ENCODE assay signal across 1 cellular context in the genomic region with DNA sequence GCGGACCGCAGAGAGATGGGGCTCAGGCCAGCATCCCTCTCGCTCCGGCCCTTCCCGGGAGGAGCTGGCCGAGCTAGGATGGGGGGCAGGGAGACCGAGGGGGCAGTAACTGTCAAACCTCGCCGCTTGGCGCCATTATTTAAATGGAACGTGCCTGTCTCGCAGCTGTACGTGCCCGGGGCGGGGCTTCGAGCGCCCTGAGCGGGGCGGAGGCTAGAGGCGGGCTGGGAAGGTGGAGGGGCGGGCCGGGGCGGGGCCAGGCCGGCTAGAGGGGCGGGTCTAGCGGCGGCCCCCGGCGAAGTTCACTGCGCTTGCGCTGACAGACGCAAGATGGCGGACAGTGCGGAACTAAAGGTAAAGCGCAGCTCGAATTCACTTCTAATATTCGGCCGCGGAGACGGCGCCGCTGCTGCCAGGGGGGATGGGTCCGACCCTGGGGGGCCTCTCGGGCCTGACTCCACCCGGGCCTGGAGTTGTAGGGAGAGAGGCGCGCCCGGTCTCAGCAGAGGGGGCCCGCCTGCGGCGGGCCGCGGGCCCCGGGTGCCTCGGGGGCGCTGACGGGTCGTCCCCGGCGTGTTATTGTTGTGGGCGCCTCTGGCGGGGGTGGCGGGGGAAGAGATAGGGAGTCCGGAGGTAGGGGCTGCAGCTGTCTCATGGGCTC.
A peak's percentile ranks its signal among the peaks of the same experiment; 100 is the strongest.
TF ChIP-seq lines count a peak whose summit lies in the region.

A gene (plus strand): TSS at position 319 of the 661 bp plus-strand sequence. CDS start 12 bp downstream, at position 331.

TF ChIP-seq in HepG2, 621 proteins besides CTCF, POLR2A, EP300 and RAD21 (continued from another document and continues in another):
- TF ChIP-seq, protein P1, sequence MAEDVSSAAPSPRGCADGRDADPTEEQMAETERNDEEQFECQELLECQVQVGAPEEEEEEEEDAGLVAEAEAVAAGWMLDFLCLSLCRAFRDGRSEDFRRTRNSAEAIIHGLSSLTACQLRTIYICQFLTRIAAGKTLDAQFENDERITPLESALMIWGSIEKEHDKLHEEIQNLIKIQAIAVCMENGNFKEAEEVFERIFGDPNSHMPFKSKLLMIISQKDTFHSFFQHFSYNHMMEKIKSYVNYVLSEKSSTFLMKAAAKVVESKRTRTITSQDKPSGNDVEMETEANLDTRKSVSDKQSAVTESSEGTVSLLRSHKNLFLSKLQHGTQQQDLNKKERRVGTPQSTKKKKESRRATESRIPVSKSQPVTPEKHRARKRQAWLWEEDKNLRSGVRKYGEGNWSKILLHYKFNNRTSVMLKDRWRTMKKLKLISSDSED (CRISPR knock-in tag; IDR thresholded peaks at IDR 0.05), result no peak
- TF ChIP-seq, protein P2, sequence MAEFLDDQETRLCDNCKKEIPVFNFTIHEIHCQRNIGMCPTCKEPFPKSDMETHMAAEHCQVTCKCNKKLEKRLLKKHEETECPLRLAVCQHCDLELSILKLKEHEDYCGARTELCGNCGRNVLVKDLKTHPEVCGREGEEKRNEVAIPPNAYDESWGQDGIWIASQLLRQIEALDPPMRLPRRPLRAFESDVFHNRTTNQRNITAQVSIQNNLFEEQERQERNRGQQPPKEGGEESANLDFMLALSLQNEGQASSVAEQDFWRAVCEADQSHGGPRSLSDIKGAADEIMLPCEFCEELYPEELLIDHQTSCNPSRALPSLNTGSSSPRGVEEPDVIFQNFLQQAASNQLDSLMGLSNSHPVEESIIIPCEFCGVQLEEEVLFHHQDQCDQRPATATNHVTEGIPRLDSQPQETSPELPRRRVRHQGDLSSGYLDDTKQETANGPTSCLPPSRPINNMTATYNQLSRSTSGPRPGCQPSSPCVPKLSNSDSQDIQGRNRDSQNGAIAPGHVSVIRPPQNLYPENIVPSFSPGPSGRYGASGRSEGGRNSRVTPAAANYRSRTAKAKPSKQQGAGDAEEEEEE (CRISPR knock-in tag; IDR thresholded peaks at IDR 0.05; ENCODE audit: borderline replicate concordance), result no peak; the same call in 1 of the 2 replicates
- TF ChIP-seq KLF9 (CRISPR knock-in tag; IDR thresholded peaks at IDR 0.05; ENCODE audit: low read depth) (no peak), SALL1 (CRISPR knock-in tag; IDR thresholded peaks at IDR 0.05) (peak; percentile 74), ZNF33A (CRISPR knock-in tag; IDR thresholded peaks at IDR 0.05; ENCODE audit: borderline replicate concordance) (no peak), ZNF354B (CRISPR knock-in tag; IDR thresholded peaks at IDR 0.05) (peak; percentile 75; the same call in 1 of the 2 replicates), ZNF292 (CRISPR knock-in tag; IDR thresholded peaks at IDR 0.05; ENCODE audit: borderline replicate concordance, low read depth) (no peak), ZNF367 (CRISPR knock-in tag; IDR thresholded peaks at IDR 0.05; ENCODE audit: borderline replicate concordance) (peak; percentile 22; the same call in 1 of the 2 replicates), ZNF670 (CRISPR knock-in tag; IDR thresholded peaks at IDR 0.05; ENCODE audit: borderline replicate concordance) (no peak), KDM2A (CRISPR knock-in tag; IDR thresholded peaks at IDR 0.05; ENCODE audit: borderline replicate concordance, low read depth) (peak; percentile 75; the same call in 1 of the 2 replicates), SRSF4 (IDR thresholded peaks at IDR 0.05; ENCODE audit: low read depth, low read length, poor library complexity, severe bottlenecking) (no peak), TGIF2 (CRISPR knock-in tag; IDR thresholded peaks at IDR 0.05) (peak; percentile 99), PTBP1 (IDR thresholded peaks at IDR 0.05; ENCODE audit: low read depth, low read length, poor library complexity, severe bottlenecking) (no peak), BRD4 (CRISPR knock-in tag; IDR thresholded peaks at IDR 0.05) (no peak), MAFK (conservative IDR thresholded peaks at IDR 0.05 in 1 of 2, IDR thresholded peaks at IDR 0.05 in 1 of 2; ENCODE audit: low read length in 2 of 2) (no peak), YY1 (IDR thresholded peaks at IDR 0.05; ENCODE audit: insufficient read depth, insufficient replicate concordance, low read depth, low read length) (peak; percentile 93), MIXL1 (CRISPR knock-in tag; IDR thresholded peaks at IDR 0.05) (no peak), GABPA (IDR thresholded peaks at IDR 0.05; ENCODE audit: low read depth, low read length) (no peak), GABPA (CRISPR knock-in tag; IDR thresholded peaks at IDR 0.05; ENCODE audit: low read depth) (no peak; the same call in 1 of the 2 replicates), ZBTB42 (CRISPR knock-in tag; IDR thresholded peaks at IDR 0.05) (no peak), ARHGAP35 (CRISPR knock-in tag; IDR thresholded peaks at IDR 0.05; ENCODE audit: borderline replicate concordance) (no peak), MXD4 (CRISPR knock-in tag; IDR thresholded peaks at IDR 0.05) (no peak; the same call in 1 of the 2 replicates)
- TF ChIP-seq, protein P3, sequence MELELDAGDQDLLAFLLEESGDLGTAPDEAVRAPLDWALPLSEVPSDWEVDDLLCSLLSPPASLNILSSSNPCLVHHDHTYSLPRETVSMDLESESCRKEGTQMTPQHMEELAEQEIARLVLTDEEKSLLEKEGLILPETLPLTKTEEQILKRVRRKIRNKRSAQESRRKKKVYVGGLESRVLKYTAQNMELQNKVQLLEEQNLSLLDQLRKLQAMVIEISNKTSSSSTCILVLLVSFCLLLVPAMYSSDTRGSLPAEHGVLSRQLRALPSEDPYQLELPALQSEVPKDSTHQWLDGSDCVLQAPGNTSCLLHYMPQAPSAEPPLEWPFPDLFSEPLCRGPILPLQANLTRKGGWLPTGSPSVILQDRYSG (CRISPR knock-in tag; IDR thresholded peaks at IDR 0.05), result 0 out of 2 replicates have a peak, but pooled peaks have one; percentile 50
- TF ChIP-seq, protein P4, sequence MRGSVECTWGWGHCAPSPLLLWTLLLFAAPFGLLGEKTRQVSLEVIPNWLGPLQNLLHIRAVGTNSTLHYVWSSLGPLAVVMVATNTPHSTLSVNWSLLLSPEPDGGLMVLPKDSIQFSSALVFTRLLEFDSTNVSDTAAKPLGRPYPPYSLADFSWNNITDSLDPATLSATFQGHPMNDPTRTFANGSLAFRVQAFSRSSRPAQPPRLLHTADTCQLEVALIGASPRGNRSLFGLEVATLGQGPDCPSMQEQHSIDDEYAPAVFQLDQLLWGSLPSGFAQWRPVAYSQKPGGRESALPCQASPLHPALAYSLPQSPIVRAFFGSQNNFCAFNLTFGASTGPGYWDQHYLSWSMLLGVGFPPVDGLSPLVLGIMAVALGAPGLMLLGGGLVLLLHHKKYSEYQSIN (CRISPR knock-in tag; IDR thresholded peaks at IDR 0.05; ENCODE audit: borderline replicate concordance), result no peak
- TF ChIP-seq, protein P5, sequence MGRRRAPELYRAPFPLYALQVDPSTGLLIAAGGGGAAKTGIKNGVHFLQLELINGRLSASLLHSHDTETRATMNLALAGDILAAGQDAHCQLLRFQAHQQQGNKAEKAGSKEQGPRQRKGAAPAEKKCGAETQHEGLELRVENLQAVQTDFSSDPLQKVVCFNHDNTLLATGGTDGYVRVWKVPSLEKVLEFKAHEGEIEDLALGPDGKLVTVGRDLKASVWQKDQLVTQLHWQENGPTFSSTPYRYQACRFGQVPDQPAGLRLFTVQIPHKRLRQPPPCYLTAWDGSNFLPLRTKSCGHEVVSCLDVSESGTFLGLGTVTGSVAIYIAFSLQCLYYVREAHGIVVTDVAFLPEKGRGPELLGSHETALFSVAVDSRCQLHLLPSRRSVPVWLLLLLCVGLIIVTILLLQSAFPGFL (CRISPR knock-in tag; IDR thresholded peaks at IDR 0.05), result no peak
- TF ChIP-seq, protein P6, sequence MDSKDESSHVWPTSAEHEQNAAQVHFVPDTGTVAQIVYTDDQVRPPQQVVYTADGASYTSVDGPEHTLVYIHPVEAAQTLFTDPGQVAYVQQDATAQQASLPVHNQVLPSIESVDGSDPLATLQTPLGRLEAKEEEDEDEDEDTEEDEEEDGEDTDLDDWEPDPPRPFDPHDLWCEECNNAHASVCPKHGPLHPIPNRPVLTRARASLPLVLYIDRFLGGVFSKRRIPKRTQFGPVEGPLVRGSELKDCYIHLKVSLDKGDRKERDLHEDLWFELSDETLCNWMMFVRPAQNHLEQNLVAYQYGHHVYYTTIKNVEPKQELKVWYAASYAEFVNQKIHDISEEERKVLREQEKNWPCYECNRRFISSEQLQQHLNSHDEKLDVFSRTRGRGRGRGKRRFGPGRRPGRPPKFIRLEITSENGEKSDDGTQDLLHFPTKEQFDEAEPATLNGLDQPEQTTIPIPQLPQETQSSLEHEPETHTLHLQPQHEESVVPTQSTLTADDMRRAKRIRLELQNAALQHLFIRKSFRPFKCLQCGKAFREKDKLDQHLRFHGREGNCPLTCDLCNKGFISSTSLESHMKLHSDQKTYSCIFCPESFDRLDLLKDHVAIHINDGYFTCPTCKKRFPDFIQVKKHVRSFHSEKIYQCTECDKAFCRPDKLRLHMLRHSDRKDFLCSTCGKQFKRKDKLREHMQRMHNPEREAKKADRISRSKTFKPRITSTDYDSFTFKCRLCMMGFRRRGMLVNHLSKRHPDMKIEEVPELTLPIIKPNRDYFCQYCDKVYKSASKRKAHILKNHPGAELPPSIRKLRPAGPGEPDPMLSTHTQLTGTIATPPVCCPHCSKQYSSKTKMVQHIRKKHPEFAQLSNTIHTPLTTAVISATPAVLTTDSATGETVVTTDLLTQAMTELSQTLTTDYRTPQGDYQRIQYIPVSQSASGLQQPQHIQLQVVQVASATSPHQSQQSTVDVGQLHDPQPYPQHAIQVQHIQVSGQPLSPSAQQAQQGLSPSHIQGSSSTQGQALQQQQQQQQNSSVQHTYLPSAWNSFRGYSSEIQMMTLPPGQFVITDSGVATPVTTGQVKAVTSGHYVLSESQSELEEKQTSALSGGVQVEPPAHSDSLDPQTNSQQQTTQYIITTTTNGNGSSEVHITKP (CRISPR knock-in tag; IDR thresholded peaks at IDR 0.05; ENCODE audit: low read depth), result no peak
- TF ChIP-seq, protein P7, sequence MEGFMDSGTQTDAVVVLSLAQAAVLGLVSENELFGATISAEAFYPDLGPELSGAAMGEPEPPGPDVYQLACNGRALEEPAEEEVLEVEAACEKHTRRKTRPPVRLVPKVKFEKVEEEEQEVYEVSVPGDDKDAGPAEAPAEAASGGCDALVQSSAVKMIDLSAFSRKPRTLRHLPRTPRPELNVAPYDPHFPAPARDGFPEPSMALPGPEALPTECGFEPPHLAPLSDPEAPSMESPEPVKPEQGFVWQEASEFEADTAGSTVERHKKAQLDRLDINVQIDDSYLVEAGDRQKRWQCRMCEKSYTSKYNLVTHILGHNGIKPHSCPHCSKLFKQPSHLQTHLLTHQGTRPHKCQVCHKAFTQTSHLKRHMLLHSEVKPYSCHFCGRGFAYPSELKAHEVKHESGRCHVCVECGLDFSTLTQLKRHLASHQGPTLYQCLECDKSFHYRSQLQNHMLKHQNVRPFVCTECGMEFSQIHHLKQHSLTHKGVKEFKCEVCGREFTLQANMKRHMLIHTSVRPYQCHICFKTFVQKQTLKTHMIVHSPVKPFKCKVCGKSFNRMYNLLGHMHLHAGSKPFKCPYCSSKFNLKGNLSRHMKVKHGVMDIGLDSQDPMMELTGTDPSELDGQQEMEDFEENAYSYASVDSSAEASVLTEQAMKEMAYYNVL (CRISPR knock-in tag; IDR thresholded peaks at IDR 0.05; ENCODE audit: borderline replicate concordance), result 0 out of 2 replicates have a peak, but pooled peaks have one; percentile 35
- TF ChIP-seq, protein P8, sequence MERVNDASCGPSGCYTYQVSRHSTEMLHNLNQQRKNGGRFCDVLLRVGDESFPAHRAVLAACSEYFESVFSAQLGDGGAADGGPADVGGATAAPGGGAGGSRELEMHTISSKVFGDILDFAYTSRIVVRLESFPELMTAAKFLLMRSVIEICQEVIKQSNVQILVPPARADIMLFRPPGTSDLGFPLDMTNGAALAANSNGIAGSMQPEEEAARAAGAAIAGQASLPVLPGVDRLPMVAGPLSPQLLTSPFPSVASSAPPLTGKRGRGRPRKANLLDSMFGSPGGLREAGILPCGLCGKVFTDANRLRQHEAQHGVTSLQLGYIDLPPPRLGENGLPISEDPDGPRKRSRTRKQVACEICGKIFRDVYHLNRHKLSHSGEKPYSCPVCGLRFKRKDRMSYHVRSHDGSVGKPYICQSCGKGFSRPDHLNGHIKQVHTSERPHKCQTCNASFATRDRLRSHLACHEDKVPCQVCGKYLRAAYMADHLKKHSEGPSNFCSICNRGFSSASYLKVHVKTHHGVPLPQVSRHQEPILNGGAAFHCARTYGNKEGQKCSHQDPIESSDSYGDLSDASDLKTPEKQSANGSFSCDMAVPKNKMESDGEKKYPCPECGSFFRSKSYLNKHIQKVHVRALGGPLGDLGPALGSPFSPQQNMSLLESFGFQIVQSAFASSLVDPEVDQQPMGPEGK (CRISPR knock-in tag; IDR thresholded peaks at IDR 0.05), result peak; percentile 69
- TF ChIP-seq, protein P9, sequence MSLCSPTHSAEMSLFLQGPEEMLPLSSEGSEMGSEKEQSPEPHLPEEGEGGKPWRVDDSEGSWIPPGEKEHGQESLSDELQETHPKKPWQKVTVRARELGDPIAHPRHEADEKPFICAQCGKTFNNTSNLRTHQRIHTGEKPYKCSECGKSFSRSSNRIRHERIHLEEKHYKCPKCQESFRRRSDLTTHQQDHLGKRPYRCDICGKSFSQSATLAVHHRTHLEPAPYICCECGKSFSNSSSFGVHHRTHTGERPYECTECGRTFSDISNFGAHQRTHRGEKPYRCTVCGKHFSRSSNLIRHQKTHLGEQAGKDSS (CRISPR knock-in tag; IDR thresholded peaks at IDR 0.05; ENCODE audit: borderline replicate concordance, low read depth), result no peak; the same call in 1 of the 2 replicates
- TF ChIP-seq, protein P10, sequence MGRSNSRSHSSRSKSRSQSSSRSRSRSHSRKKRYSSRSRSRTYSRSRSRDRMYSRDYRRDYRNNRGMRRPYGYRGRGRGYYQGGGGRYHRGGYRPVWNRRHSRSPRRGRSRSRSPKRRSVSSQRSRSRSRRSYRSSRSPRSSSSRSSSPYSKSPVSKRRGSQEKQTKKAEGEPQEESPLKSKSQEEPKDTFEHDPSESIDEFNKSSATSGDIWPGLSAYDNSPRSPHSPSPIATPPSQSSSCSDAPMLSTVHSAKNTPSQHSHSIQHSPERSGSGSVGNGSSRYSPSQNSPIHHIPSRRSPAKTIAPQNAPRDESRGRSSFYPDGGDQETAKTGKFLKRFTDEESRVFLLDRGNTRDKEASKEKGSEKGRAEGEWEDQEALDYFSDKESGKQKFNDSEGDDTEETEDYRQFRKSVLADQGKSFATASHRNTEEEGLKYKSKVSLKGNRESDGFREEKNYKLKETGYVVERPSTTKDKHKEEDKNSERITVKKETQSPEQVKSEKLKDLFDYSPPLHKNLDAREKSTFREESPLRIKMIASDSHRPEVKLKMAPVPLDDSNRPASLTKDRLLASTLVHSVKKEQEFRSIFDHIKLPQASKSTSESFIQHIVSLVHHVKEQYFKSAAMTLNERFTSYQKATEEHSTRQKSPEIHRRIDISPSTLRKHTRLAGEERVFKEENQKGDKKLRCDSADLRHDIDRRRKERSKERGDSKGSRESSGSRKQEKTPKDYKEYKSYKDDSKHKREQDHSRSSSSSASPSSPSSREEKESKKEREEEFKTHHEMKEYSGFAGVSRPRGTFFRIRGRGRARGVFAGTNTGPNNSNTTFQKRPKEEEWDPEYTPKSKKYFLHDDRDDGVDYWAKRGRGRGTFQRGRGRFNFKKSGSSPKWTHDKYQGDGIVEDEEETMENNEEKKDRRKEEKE (IDR thresholded peaks at IDR 0.05), result no peak
